In genomic region chr5:174990909-174991308, GRCh38 we compare ENCODE assay signal across 20 cellular contexts.
DNase-seq lines count a peak whose midpoint lies in the region; ATAC-seq, FAIRE-seq and TF ChIP-seq lines count a peak whose summit lies in the region.
"Had no signal": no experiment of that assay in that cellular context is flagged by ENCODE, and none has a peak within 500 bp of the region (broad histone marks: within the 10 kb centered on the region; RNA-seq: fewer than 3 reads in every experiment).

No MANE protein-coding gene starts in this region.

- H3K4me1 ChIP-seq in K562 (replicated peaks in 1 of 2; ENCODE audit: control insufficient read depth in 2 of 2, insufficient read depth in 2 of 2, low read length in 2 of 2), result no peaks in the 10 kb centered on the region
- H3K4me1 ChIP-seq: Caco-2 had no signal

- H3K4me3 ChIP-seq in K562, result no peak overlapping the region

- no peak for TF ChIP-seq CTCF in K562 (IDR thresholded peaks at IDR 0.05 in 2 of 3, conservative IDR thresholded peaks at IDR 0.05 in 1 of 3; ENCODE audit: insufficient read depth in 2 of 3, low read depth in 1 of 3, low read length in 3 of 3)

- H3K79me2 ChIP-seq in K562 (ENCODE audit: control insufficient read depth, insufficient read depth, low read length), result no peaks in the 10 kb centered on the region

- H2AFZ ChIP-seq in K562 (ENCODE audit: low read depth, low read length), result no peak overlapping the region

- FAIRE-seq in K562 (lab: Jason Lieb, UNC), result no peak
- FAIRE-seq: GM12892, H54 had no signal

- no peak overlapping the region for H3K4me2 ChIP-seq in K562 (ENCODE audit: insufficient read depth, low read length)

- no peak for DNase-seq in K562 (ENCODE audit: extremely low read depth in 1 of 4, low spot score in 3 of 4)
- peak; percentile 5 for DNase-seq in globus pallidus (ENCODE audit: low spot score)
- DNase-seq in left lobe of liver (ENCODE audit: low spot score), result peak; percentile 64
- peak; percentile 61 for DNase-seq in ureter (ENCODE audit: low spot score)
- no peak for DNase-seq in NCI-H1092 (lab: John Stamatoyannopoulos, UW)
- DNase-seq: Caco-2, DMS153, Karpas-422, MM.1S, NCI-H1105, NCI-H1694 treated with DMSO at 0.1 percent for 48 hours, NCI-H2107, NCI-H2227 treated with DMSO at 0.1 percent for 48 hours, NCI-H524, SHP77 had no signal

- in situ Hi-C loops in K562 (cut with MboI), result no loop called here

- intact Hi-C loops in K562 (cut with micrococcal nuclease), result no loop called here

- no peak overlapping the region for H3K27ac ChIP-seq in K562 (ENCODE audit: extremely low read depth, low read depth, low read length)

- BruUV-seq in K562 (replicated peaks; lab: Mats Ljungman, UMichigan), result no TSS peak

- WGBS in K562 (ENCODE audit: insufficient coverage, low coverage, missing lambda C conversion rate), result 14% methylated on average over 1 of the region's 1 CpG

- CTCF ChIA-PET in K562 (lab: Yijun Ruan, JAX; ENCODE audit: low intra/inter-chr PET ratio), result no interaction called here

- no peak overlapping the region for H3K9ac ChIP-seq in K562 (ENCODE audit: insufficient read depth in 1 of 2, low read depth in 2 of 2, low read length in 2 of 2)

- no peak for ATAC-seq in K562
- ATAC-seq in left lobe of liver, result peak; percentile 98
- ATAC-seq in GM18909 (IDR thresholded peaks at IDR 0.05; ENCODE audit: poor library complexity, unreplicated experiment), result no peak
- ATAC-seq in HG03139 (IDR thresholded peaks at IDR 0.05; ENCODE audit: unreplicated experiment), result no peak
- ATAC-seq: Panc1 had no signal

- no peak for TF ChIP-seq RAD21 in K562 (CRISPR knock-in tag; conservative IDR thresholded peaks at IDR 0.05 in 1 of 2, IDR thresholded peaks at IDR 0.05 in 1 of 2)

- no peaks in the 10 kb centered on the region for H3K9me3 ChIP-seq in K562 (replicated peaks; ENCODE audit: control insufficient read depth, insufficient read depth, low read depth, low read length)
- H3K9me3 ChIP-seq: Caco-2 had no signal

- no peaks in the 10 kb centered on the region for H4K20me1 ChIP-seq in K562 (replicated peaks; ENCODE audit: control insufficient read depth, insufficient read depth, low read length)

- TF ChIP-seq EP300 in K562 (IDR thresholded peaks at IDR 0.05; ENCODE audit: low read length), result no peak

- POLR2A ChIA-PET in K562 (lab: Yijun Ruan, JAX), result interaction anchor here (0.6 to 0.8 kb wide), 3 partner anchors 10 to 1462 kb away, joined by 3 read pairs; no protein-coding TSS in a partner anchor

- no peaks in the 10 kb centered on the region for H3K36me3 ChIP-seq in K562 (ENCODE audit: control insufficient read depth, insufficient read depth, low read length)

- no peaks in the 10 kb centered on the region for H3K9me1 ChIP-seq in K562 (ENCODE audit: control insufficient read depth, insufficient read depth, low read length)

- H3K27me3 ChIP-seq in K562 (ENCODE audit: control insufficient read depth in 2 of 2, insufficient read depth in 2 of 2, low read length in 2 of 2), result no peaks in the 10 kb centered on the region

- no peak for TF ChIP-seq POLR2A in K562 (conservative IDR thresholded peaks at IDR 0.05)

TF ChIP-seq in K562, 482 proteins besides CTCF, POLR2A, EP300 and RAD21:
- TF ChIP-seq ZBTB17 (CRISPR knock-in tag; IDR thresholded peaks at IDR 0.05), result peak; percentile 97
- no peak for TF ChIP-seq SOX6 (IDR thresholded peaks at IDR 0.05)
- TF ChIP-seq MLLT1 (IDR thresholded peaks at IDR 0.05), result peak in 1 of 2 experiments; percentile 91; a peak in 2 of 4 replicates

Comparison
In these comparisons a context has a peak if more than half of its experiments do, and no peak if none do; other contexts are left out.
1. DNase-seq: peak in globus pallidus (single experiment), left lobe of liver (single experiment) and ureter (single experiment); none in K562 (0 of 4) and NCI-H1092 (single experiment).